ENCODE assay signal across 1 cellular context in the genomic region with DNA sequence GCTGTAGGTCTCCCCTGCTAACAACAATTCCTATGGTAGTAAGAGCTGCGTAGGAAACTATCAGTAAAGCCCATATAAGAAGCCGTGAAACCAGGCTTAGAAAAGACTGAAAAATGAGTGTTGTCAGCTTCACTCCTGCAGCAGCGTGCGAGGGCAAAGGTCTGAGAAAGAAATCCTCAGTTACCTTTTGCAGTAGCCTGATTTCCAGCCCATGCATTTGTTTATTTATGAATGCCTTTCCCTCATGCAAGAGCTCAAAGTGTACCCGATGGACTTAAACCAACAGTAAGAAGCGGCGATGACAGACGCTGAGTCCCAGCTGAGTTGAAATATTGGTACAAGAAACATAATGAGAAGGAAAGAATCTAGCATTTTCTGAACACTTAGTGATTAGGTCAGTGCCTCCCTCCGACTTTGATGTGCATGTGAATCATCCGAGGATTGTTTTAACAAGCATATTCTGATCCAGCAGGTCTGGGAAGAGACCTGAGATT.
A peak's percentile ranks its signal among the peaks of the same experiment; 100 is the strongest.
TF ChIP-seq lines count a peak whose summit lies in the region.

No MANE protein-coding gene starts in this region.

TF ChIP-seq in HepG2, 621 proteins besides CTCF, POLR2A, EP300 and RAD21 (continued from another document and continues in another):
- TF ChIP-seq, protein P1, sequence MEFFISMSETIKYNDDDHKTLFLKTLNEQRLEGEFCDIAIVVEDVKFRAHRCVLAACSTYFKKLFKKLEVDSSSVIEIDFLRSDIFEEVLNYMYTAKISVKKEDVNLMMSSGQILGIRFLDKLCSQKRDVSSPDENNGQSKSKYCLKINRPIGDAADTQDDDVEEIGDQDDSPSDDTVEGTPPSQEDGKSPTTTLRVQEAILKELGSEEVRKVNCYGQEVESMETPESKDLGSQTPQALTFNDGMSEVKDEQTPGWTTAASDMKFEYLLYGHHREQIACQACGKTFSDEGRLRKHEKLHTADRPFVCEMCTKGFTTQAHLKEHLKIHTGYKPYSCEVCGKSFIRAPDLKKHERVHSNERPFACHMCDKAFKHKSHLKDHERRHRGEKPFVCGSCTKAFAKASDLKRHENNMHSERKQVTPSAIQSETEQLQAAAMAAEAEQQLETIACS (CRISPR knock-in tag; IDR thresholded peaks at IDR 0.05) = no peak
- no peak; the same call in 1 of the 2 replicates for TF ChIP-seq REPIN1 (CRISPR knock-in tag; IDR thresholded peaks at IDR 0.05; ENCODE audit: borderline replicate concordance, low read depth)
- 0 out of 2 replicates have a peak, but pooled peaks have one; percentile 51 for TF ChIP-seq KMT2A (CRISPR knock-in tag; IDR thresholded peaks at IDR 0.05)
- TF ChIP-seq HNF4A (CRISPR knock-in tag; IDR thresholded peaks at IDR 0.05) = peak; percentile 96
- TF ChIP-seq, protein P2, sequence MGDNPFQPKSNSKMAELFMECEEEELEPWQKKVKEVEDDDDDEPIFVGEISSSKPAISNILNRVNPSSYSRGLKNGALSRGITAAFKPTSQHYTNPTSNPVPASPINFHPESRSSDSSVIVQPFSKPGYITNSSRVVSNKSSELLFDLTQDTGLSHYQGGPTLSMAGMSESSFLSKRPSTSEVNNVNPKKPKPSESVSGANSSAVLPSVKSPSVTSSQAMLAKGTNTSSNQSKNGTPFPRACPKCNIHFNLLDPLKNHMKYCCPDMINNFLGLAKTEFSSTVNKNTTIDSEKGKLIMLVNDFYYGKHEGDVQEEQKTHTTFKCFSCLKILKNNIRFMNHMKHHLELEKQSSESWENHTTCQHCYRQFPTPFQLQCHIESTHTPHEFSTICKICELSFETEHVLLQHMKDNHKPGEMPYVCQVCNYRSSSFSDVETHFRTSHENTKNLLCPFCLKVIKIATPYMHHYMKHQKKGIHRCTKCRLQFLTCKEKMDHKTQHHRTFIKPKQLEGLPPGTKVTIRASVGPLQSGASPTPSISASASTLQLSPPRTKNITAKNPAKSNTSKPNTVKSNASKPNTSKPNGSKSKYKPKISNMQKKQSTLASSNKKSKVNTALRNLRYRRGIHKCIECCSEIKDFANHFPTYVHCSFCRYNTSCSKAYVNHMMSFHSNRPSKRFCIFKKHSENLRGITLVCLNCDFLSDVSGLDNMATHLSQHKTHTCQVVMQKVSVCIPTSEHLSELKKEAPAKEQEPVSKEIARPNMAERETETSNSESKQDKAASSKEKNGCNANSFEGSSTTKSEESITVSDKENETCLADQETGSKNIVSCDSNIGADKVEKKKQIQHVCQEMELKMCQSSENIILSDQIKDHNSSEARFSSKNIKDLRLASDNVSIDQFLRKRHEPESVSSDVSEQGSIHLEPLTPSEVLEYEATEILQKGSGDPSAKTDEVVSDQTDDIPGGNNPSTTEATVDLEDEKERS (CRISPR knock-in tag; IDR thresholded peaks at IDR 0.05) = no peak
- TF ChIP-seq ZNF296 (CRISPR knock-in tag; conservative IDR thresholded peaks at IDR 0.05) = no peak
- TF ChIP-seq, protein P3, sequence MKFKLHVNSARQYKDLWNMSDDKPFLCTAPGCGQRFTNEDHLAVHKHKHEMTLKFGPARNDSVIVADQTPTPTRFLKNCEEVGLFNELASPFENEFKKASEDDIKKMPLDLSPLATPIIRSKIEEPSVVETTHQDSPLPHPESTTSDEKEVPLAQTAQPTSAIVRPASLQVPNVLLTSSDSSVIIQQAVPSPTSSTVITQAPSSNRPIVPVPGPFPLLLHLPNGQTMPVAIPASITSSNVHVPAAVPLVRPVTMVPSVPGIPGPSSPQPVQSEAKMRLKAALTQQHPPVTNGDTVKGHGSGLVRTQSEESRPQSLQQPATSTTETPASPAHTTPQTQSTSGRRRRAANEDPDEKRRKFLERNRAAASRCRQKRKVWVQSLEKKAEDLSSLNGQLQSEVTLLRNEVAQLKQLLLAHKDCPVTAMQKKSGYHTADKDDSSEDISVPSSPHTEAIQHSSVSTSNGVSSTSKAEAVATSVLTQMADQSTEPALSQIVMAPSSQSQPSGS (CRISPR knock-in tag; IDR thresholded peaks at IDR 0.05) = peak; percentile 77; the same call in 1 of the 2 replicates
- no peak for TF ChIP-seq SP140L (CRISPR knock-in tag; IDR thresholded peaks at IDR 0.05; ENCODE audit: borderline replicate concordance)
- no peak for TF ChIP-seq ZFP41 (CRISPR knock-in tag; IDR thresholded peaks at IDR 0.05; ENCODE audit: borderline replicate concordance)
- TF ChIP-seq, protein P4, sequence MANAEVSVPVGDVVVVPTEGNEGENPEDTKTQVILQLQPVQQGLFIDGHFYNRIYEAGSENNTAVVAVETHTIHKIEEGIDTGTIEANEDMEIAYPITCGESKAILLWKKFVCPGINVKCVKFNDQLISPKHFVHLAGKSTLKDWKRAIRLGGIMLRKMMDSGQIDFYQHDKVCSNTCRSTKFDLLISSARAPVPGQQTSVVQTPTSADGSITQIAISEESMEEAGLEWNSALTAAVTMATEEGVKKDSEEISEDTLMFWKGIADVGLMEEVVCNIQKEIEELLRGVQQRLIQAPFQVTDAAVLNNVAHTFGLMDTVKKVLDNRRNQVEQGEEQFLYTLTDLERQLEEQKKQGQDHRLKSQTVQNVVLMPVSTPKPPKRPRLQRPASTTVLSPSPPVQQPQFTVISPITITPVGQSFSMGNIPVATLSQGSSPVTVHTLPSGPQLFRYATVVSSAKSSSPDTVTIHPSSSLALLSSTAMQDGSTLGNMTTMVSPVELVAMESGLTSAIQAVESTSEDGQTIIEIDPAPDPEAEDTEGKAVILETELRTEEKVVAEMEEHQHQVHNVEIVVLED (CRISPR knock-in tag; IDR thresholded peaks at IDR 0.05; ENCODE audit: borderline replicate concordance) = peak; percentile 46; the same call in 1 of the 2 replicates
- TF ChIP-seq, protein P5, sequence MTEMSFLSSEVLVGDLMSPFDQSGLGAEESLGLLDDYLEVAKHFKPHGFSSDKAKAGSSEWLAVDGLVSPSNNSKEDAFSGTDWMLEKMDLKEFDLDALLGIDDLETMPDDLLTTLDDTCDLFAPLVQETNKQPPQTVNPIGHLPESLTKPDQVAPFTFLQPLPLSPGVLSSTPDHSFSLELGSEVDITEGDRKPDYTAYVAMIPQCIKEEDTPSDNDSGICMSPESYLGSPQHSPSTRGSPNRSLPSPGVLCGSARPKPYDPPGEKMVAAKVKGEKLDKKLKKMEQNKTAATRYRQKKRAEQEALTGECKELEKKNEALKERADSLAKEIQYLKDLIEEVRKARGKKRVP (CRISPR knock-in tag; IDR thresholded peaks at IDR 0.05) = peak in 1 of 2 experiments; percentile 78; a peak in 2 of 4 replicates
- no peak for TF ChIP-seq NFKB2 (CRISPR knock-in tag; IDR thresholded peaks at IDR 0.05; ENCODE audit: borderline replicate concordance)
- TF ChIP-seq POGZ (CRISPR knock-in tag; IDR thresholded peaks at IDR 0.05) = 0 out of 2 replicates have a peak, but pooled peaks have one; percentile 44
- TF ChIP-seq, protein P6, sequence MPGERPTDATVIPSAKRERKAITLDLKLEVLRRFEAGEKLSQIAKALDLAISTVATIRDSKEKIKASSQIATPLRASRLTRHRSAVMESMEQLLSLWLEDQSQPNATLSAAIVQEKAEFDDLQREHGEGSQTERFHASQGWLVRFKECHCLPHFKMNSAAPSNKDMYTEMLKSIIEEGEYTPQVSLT (CRISPR knock-in tag; IDR thresholded peaks at IDR 0.05; ENCODE audit: borderline replicate concordance, low read depth) = no peak
- TF ChIP-seq, protein P7, sequence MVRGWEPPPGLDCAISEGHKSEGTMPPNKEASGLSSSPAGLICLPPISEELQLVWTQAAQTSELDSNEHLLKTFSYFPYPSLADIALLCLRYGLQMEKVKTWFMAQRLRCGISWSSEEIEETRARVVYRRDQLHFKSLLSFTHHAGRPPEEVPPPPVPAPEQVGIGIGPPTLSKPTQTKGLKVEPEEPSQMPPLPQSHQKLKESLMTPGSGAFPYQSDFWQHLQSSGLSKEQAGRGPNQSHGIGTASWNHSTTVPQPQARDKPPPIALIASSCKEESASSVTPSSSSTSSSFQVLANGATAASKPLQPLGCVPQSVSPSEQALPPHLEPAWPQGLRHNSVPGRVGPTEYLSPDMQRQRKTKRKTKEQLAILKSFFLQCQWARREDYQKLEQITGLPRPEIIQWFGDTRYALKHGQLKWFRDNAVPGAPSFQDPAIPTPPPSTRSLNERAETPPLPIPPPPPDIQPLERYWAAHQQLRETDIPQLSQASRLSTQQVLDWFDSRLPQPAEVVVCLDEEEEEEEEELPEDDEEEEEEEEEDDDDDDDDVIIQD (CRISPR knock-in tag; IDR thresholded peaks at IDR 0.05; ENCODE audit: low read depth) = no peak
- peak; percentile 56; the same call in 1 of the 2 replicates for TF ChIP-seq TBX2 (CRISPR knock-in tag; IDR thresholded peaks at IDR 0.05; ENCODE audit: borderline replicate concordance)
- TF ChIP-seq HNF4G (IDR thresholded peaks at IDR 0.05; ENCODE audit: borderline replicate concordance, low read depth, low read length) = peak; percentile 91
- TF ChIP-seq HNF4G (CRISPR knock-in tag; IDR thresholded peaks at IDR 0.05; ENCODE audit: borderline replicate concordance, low read depth) = peak; percentile 77; the same call in 1 of the 2 replicates
- no peak for TF ChIP-seq SNRNP70 (IDR thresholded peaks at IDR 0.05; ENCODE audit: low read depth, low read length)
- no peak for TF ChIP-seq ZNF558 (CRISPR knock-in tag; IDR thresholded peaks at IDR 0.05; ENCODE audit: borderline replicate concordance)
- TF ChIP-seq ZNF251 (CRISPR knock-in tag; IDR thresholded peaks at IDR 0.05) = no peak
- TF ChIP-seq NFYB (CRISPR knock-in tag; IDR thresholded peaks at IDR 0.05) = no peak
- TF ChIP-seq ZSCAN21 (CRISPR knock-in tag; IDR thresholded peaks at IDR 0.05; ENCODE audit: borderline replicate concordance) = peak; percentile 43; the same call in 1 of the 2 replicates
- peak; percentile 51; the same call in 1 of the 2 replicates for TF ChIP-seq ZNF878 (CRISPR knock-in tag; IDR thresholded peaks at IDR 0.05)
- TF ChIP-seq, protein P8, sequence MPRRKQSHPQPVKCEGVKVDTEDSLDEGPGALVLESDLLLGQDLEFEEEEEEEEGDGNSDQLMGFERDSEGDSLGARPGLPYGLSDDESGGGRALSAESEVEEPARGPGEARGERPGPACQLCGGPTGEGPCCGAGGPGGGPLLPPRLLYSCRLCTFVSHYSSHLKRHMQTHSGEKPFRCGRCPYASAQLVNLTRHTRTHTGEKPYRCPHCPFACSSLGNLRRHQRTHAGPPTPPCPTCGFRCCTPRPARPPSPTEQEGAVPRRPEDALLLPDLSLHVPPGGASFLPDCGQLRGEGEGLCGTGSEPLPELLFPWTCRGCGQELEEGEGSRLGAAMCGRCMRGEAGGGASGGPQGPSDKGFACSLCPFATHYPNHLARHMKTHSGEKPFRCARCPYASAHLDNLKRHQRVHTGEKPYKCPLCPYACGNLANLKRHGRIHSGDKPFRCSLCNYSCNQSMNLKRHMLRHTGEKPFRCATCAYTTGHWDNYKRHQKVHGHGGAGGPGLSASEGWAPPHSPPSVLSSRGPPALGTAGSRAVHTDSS (CRISPR knock-in tag; conservative IDR thresholded peaks at IDR 0.05) = no peak
- TF ChIP-seq, protein P9, sequence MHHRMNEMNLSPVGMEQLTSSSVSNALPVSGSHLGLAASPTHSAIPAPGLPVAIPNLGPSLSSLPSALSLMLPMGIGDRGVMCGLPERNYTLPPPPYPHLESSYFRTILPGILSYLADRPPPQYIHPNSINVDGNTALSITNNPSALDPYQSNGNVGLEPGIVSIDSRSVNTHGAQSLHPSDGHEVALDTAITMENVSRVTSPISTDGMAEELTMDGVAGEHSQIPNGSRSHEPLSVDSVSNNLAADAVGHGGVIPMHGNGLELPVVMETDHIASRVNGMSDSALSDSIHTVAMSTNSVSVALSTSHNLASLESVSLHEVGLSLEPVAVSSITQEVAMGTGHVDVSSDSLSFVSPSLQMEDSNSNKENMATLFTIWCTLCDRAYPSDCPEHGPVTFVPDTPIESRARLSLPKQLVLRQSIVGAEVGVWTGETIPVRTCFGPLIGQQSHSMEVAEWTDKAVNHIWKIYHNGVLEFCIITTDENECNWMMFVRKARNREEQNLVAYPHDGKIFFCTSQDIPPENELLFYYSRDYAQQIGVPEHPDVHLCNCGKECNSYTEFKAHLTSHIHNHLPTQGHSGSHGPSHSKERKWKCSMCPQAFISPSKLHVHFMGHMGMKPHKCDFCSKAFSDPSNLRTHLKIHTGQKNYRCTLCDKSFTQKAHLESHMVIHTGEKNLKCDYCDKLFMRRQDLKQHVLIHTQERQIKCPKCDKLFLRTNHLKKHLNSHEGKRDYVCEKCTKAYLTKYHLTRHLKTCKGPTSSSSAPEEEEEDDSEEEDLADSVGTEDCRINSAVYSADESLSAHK (CRISPR knock-in tag; IDR thresholded peaks at IDR 0.05; ENCODE audit: borderline replicate concordance) = no peak
- no peak for TF ChIP-seq ZC3H4 (CRISPR knock-in tag; IDR thresholded peaks at IDR 0.05; ENCODE audit: borderline replicate concordance)
- TF ChIP-seq, protein P10, sequence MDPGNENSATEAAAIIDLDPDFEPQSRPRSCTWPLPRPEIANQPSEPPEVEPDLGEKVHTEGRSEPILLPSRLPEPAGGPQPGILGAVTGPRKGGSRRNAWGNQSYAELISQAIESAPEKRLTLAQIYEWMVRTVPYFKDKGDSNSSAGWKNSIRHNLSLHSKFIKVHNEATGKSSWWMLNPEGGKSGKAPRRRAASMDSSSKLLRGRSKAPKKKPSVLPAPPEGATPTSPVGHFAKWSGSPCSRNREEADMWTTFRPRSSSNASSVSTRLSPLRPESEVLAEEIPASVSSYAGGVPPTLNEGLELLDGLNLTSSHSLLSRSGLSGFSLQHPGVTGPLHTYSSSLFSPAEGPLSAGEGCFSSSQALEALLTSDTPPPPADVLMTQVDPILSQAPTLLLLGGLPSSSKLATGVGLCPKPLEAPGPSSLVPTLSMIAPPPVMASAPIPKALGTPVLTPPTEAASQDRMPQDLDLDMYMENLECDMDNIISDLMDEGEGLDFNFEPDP (CRISPR knock-in tag; conservative IDR thresholded peaks at IDR 0.05) = no peak
- no peak for TF ChIP-seq MAFG (CRISPR knock-in tag; IDR thresholded peaks at IDR 0.05)
- TF ChIP-seq FOXA3 (CRISPR knock-in tag; IDR thresholded peaks at IDR 0.05) = peak; percentile 82
- TF ChIP-seq ZNF382 (CRISPR knock-in tag; IDR thresholded peaks at IDR 0.05; ENCODE audit: borderline replicate concordance) = no peak
- TF ChIP-seq HOXA7 (CRISPR knock-in tag; IDR thresholded peaks at IDR 0.05) = no peak
- TF ChIP-seq SYNCRIP (IDR thresholded peaks at IDR 0.05; ENCODE audit: insufficient read depth, low read depth, low read length) = no peak
- TF ChIP-seq, protein P11, sequence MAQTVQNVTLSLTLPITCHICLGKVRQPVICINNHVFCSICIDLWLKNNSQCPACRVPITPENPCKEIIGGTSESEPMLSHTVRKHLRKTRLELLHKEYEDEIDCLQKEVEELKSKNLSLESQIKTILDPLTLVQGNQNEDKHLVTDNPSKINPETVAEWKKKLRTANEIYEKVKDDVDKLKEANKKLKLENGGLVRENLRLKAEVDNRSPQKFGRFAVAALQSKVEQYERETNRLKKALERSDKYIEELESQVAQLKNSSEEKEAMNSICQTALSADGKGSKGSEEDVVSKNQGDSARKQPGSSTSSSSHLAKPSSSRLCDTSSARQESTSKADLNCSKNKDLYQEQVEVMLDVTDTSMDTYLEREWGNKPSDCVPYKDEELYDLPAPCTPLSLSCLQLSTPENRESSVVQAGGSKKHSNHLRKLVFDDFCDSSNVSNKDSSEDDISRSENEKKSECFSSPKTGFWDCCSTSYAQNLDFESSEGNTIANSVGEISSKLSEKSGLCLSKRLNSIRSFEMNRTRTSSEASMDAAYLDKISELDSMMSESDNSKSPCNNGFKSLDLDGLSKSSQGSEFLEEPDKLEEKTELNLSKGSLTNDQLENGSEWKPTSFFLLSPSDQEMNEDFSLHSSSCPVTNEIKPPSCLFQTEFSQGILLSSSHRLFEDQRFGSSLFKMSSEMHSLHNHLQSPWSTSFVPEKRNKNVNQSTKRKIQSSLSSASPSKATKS (CRISPR knock-in tag; IDR thresholded peaks at IDR 0.05) = no peak
- no peak for TF ChIP-seq ZNF703 (CRISPR knock-in tag; IDR thresholded peaks at IDR 0.05; ENCODE audit: borderline replicate concordance)
- no peak for TF ChIP-seq ZNF678 (CRISPR knock-in tag; IDR thresholded peaks at IDR 0.05)
- no peak for TF ChIP-seq ZNF720 (CRISPR knock-in tag; IDR thresholded peaks at IDR 0.05)
